8 cellular contexts compared by ENCODE assay signal in genomic region chr2:25341753-25342371, GRCh38. TPM values are rescaled to one million over a fixed set of nuclear protein-coding genes. Genes with fewer than 3 reads are reported as not detected.
DNase-seq lines count a peak whose midpoint lies in the region; ATAC-seq and TF ChIP-seq lines count a peak whose summit lies in the region.

Gene DNMT3A, minus strand, starts transcription at chr2:25341925. Its CDS starts 27,941 bp downstream, at chr2:25313984.

- H3K4me3 Mint-ChIP-seq in CD14-positive monocyte = peak within 1 kb of the TSS; percentile 76 to 80
- peak within 1 kb of the TSS; percentile 70 to 90 (median 81) for H3K4me3 Mint-ChIP-seq in naive thymus-derived CD8-positive, alpha-beta T cell

- H3K4me1 ChIP-seq in testis = peaks cover 26% of the 10 kb centered on the region

- intact Hi-C loops in CD14-positive monocyte (cut with micrococcal nuclease) = loop anchor here (5.0 to 10.0 kb wide), 2 partner anchors 65 to 67 kb away; no protein-coding TSS in a partner anchor
- intact Hi-C loops in testis (cut with DNase I; ENCODE audit: low total_unique reads) = no loop called here

- H3K9me3 ChIP-seq in testis = no peaks in the 10 kb centered on the region

- H3K36me3 Mint-ChIP-seq in CD14-positive monocyte = peaks cover 16% of the 10 kb centered on the region in 2 donors
- no peaks in the 10 kb centered on the region for H3K36me3 Mint-ChIP-seq in naive thymus-derived CD8-positive, alpha-beta T cell

- peaks cover 0 to 1% (median 0%) of the 10 kb centered on the region in 7 donors for H3K9me3 Mint-ChIP-seq in CD14-positive monocyte
- H3K9me3 Mint-ChIP-seq in naive thymus-derived CD8-positive, alpha-beta T cell = no peaks in the 10 kb centered on the region

- H3K4me1 Mint-ChIP-seq in CD14-positive monocyte = peaks cover 28% of the 10 kb centered on the region
- peaks cover 16 to 40% (median 28%) of the 10 kb centered on the region in 4 donors for H3K4me1 Mint-ChIP-seq in naive thymus-derived CD8-positive, alpha-beta T cell

- 0 to 2% methylated on average over 10 to 44 of the region's 100 CpGs for WGBS in testis, 2 donors

- H3K36me3 ChIP-seq in testis (ENCODE audit: low read depth, missing control alignments) = no peaks in the 10 kb centered on the region

- peak within 1 kb of the TSS; percentile 73 for H3K4me3 ChIP-seq in fibroblast of the aortic adventitia (ENCODE audit: low read depth, low read length)
- H3K4me3 ChIP-seq in testis = peak within 1 kb of the TSS; percentile 71 to 76

- H3K27ac Mint-ChIP-seq in CD14-positive monocyte = peak within 1 kb of the TSS in 1 of 7 donors; percentile 37
- peak within 1 kb of the TSS in 6 of 10 donors; percentile 37 to 90 (median 81) for H3K27ac Mint-ChIP-seq in naive thymus-derived CD8-positive, alpha-beta T cell

- no peak for TF ChIP-seq CTCF in CD14-positive monocyte (IDR thresholded peaks at IDR 0.05)
- TF ChIP-seq CTCF in fibroblast of the aortic adventitia (IDR thresholded peaks at IDR 0.05; ENCODE audit: insufficient read depth, low read length) = no peak
- no peak for TF ChIP-seq CTCF in testis (IDR thresholded peaks at IDR 0.05)

- POLR2A ChIA-PET in naive thymus-derived CD8-positive, alpha-beta T cell (lab: Charles Lee) = interaction anchor here (0.6 to 2.1 kb wide), 9 partner anchors 15 to 1710 kb away, joined by 3 to 13 read pairs (median 4); no protein-coding TSS in a partner anchor

- peak within 1 kb of the TSS; percentile 26 to 84 for H3K27ac ChIP-seq in testis

- ATAC-seq in GM19372 (IDR thresholded peaks at IDR 0.05; ENCODE audit: low read depth, unreplicated experiment) = peak; percentile 36
- peak; percentile 21 for ATAC-seq in HG03457 (IDR thresholded peaks at IDR 0.05; ENCODE audit: unreplicated experiment)
- peak; percentile 37 to 43 for ATAC-seq in naive thymus-derived CD8-positive, alpha-beta T cell

- no peak for TF ChIP-seq POLR2A in testis (IDR thresholded peaks at IDR 0.05)

- no peak for DNase-seq in CD14-positive monocyte (ENCODE audit: low spot score)
- DNase-seq in OCI-M1 (lab: John Stamatoyannopoulos, UW) = peak; percentile 50
- DNase-seq in activated effector memory CD4-positive, alpha-beta T cell treated with Interleukin-2 at 50 U/mL for 16 hours = peak; percentile 49
- DNase-seq in fibroblast of the aortic adventitia (ENCODE audit: low read depth) = peak; percentile 63
- DNase-seq in naive thymus-derived CD8-positive, alpha-beta T cell = peak in 9 of 10 donors; percentile 35 to 76 (median 52)
- peak; percentile 73 for DNase-seq in testis

- peaks cover 9 to 19% (median 12%) of the 10 kb centered on the region in 3 donors for H3K27me3 Mint-ChIP-seq in CD14-positive monocyte (ENCODE audit: low read depth in 3 of 3)
- H3K27me3 Mint-ChIP-seq in naive thymus-derived CD8-positive, alpha-beta T cell = no peaks in the 10 kb centered on the region

- no peaks in the 10 kb centered on the region for H3K27me3 ChIP-seq in testis

RNA-seq across cellular contexts. Expression of gene DNMT3A, which starts in this region (rescaled TPM):
- polyA plus RNA-seq in CD14-positive monocyte = 1 to 10 TPM; 1.7 to 2.7 TPM
- total RNA-seq in fibroblast of the aortic adventitia (ENCODE audit: low replicate concordance) = 10.8 and 11.9 TPM in 2 replicates
- total RNA-seq in naive thymus-derived CD8-positive, alpha-beta T cell = 100 to 1,000 TPM; 121 to 122 TPM
- 10 to 100 TPM; 17.9 to 31.2 (median 27.2) TPM for polyA plus RNA-seq in naive thymus-derived CD8-positive, alpha-beta T cell
- 10 to 100 TPM; 36.3 TPM for total RNA-seq in testis
- polyA plus RNA-seq in testis (ENCODE audit: insufficient read depth, low read depth, low replicate concordance) = 15.5 TPM
